ENCODE assay signal across 1 cellular context in the genomic region with DNA sequence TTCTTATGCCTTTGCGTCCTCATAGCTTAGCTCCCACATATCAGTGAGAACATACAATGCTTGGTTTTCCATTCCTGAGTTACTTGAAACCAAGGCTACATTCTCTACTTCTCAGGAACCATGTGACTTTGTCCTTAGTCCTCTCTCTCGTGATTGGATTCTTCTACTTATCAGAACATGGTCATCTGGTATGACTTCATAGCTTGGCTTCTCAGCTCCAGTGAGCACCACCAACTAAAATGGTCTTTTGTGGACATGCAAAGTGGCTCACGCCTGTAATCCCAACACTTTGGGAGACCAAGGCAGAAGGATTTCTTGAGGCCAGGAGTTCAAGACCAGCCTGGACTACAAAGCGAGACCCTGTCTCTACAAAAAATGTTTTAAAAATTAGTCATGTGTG.
A peak's percentile ranks its signal among the peaks of the same experiment; 100 is the strongest.
TF ChIP-seq lines count a peak whose summit lies in the region.

No MANE protein-coding gene starts in this region.

TF ChIP-seq in K562, 482 proteins besides CTCF, POLR2A, EP300 and RAD21:
- no peak for TF ChIP-seq ILK (tag; IDR thresholded peaks at IDR 0.05; ENCODE audit: borderline replicate concordance, low read depth)
- TF ChIP-seq CAMTA2 (CRISPR knock-in tag; conservative IDR thresholded peaks at IDR 0.05) = no peak
- TF ChIP-seq THRAP3 (IDR thresholded peaks at IDR 0.05; ENCODE audit: borderline replicate concordance) = no peak
- no peak for TF ChIP-seq JUND (IDR thresholded peaks at IDR 0.05; ENCODE audit: borderline replicate concordance, low read depth, low read length)
- peak; percentile 58; the same call in 2 of the 3 replicates for TF ChIP-seq JUND (tag; IDR thresholded peaks at IDR 0.05; ENCODE audit: borderline replicate concordance, low read depth, low read length)
- no peak for TF ChIP-seq RNF2 (IDR thresholded peaks at IDR 0.05)
- no peak for TF ChIP-seq HNRNPH1 (optimal IDR thresholded peaks at IDR 0.05; ENCODE audit: low read depth, low read length)
- TF ChIP-seq ATF7 (IDR thresholded peaks at IDR 0.05) = peak; percentile 52
- no peak for TF ChIP-seq SIRT6 (IDR thresholded peaks at IDR 0.05; ENCODE audit: low read depth, low read length)
- no peak for TF ChIP-seq SRSF7 (optimal IDR thresholded peaks at IDR 0.05; ENCODE audit: low read depth, low read length)
- TF ChIP-seq TEAD4 (IDR thresholded peaks at IDR 0.05; ENCODE audit: low read length) = no peak
- TF ChIP-seq TEAD4 (CRISPR knock-in tag; IDR thresholded peaks at IDR 0.05; ENCODE audit: borderline replicate concordance) = no peak
TF ChIP-seq in K562: peak in this region for 2.
